ENCODE assay signal across 11 cellular contexts in genomic region chr18:60649107-60649506, GRCh38.
DNase-seq lines count a peak whose midpoint lies in the region; ATAC-seq and TF ChIP-seq lines count a peak whose summit lies in the region.
"Had no signal": no experiment of that assay in that cellular context is flagged by ENCODE, and none has a peak within 500 bp of the region (broad histone marks: within the 10 kb centered on the region; RNA-seq: fewer than 3 reads in every experiment).

No MANE protein-coding gene starts in this region.

- H3K36me3 Mint-ChIP-seq in activated CD4-positive, alpha-beta memory T cell treated with anti-CD3 and anti-CD28 coated beads, Interleukin-2, amount 10 ng/mL, durations not matched to agents 7 days and 5 days (ENCODE audit: low read depth) = no peaks in the 10 kb centered on the region
- H3K36me3 Mint-ChIP-seq: activated naive CD8-positive, alpha-beta T cell had no signal

- H4K20me1 ChIP-seq in MM.1S (ENCODE audit: insufficient read depth, low read length) = no peaks in the 10 kb centered on the region

- in situ Hi-C loops in ACHN (cut with HindIII; ENCODE audit: low pct_ligation_motif_present, low pct_unique_long_range_greater_than_20kb, low sequenced_read_pairs) = no loop called here

- H3K9ac ChIP-seq in MM.1S (ENCODE audit: low read length) = no peak overlapping the region

- peaks cover 11% of the 10 kb centered on the region for H3K4me1 ChIP-seq in MM.1S (ENCODE audit: low read length)
- H3K4me1 ChIP-seq: vagina had no signal

- H3K27me3 ChIP-seq in MM.1S (replicated peaks; ENCODE audit: insufficient read depth, low read length) = peaks cover 20% of the 10 kb centered on the region
- H3K27me3 ChIP-seq: vagina had no signal

- no peaks in the 10 kb centered on the region for H3K36me3 ChIP-seq in MM.1S (replicated peaks; ENCODE audit: insufficient read depth, low read length)
- H3K36me3 ChIP-seq: vagina had no signal

- no peak overlapping the region for H3K4me3 Mint-ChIP-seq in activated CD4-positive, alpha-beta memory T cell treated with anti-CD3 and anti-CD28 coated beads, Interleukin-2, amount 10 ng/mL, durations not matched to agents 7 days and 5 days
- H3K4me3 Mint-ChIP-seq: activated naive CD8-positive, alpha-beta T cell had no signal

- H3K9me3 ChIP-seq in MM.1S (replicated peaks; ENCODE audit: insufficient read depth, low read length) = no peaks in the 10 kb centered on the region
- H3K9me3 ChIP-seq: vagina had no signal

- no peaks in the 10 kb centered on the region for H3K9me3 Mint-ChIP-seq in activated CD4-positive, alpha-beta memory T cell treated with anti-CD3 and anti-CD28 coated beads, Interleukin-2, amount 10 ng/mL, durations not matched to agents 7 days and 5 days

- no peaks in the 10 kb centered on the region for H3K9me2 ChIP-seq in MM.1S (replicated peaks; ENCODE audit: insufficient read depth, low read length)

- peak overlapping the region; percentile 29; the same call in 1 of the 2 replicates for H3K4me2 ChIP-seq in MM.1S (ENCODE audit: low read depth, low read length)

- CTCF ChIA-PET in activated CD4-positive, alpha-beta memory T cell treated with anti-CD3 and anti-CD28 coated beads, Interleukin-2, amount 10 ng/mL, durations not matched to agents 7 days and 5 days (lab: Charles Lee) = no interaction called here

- no peak for TF ChIP-seq CTCF in MM.1S (IDR thresholded peaks at IDR 0.05; ENCODE audit: low read length)

- peak; percentile 12 to 36 for DNase-seq in NCI-H2081 (lab: John Stamatoyannopoulos, UW)
- DNase-seq in NCI-H2081 treated with DMSO at 0.1 percent for 48 hours (lab: John Stamatoyannopoulos, UW) = no peak
- peak; percentile 88 for DNase-seq in MM.1S
- peak in 2 of 49 donors; percentile 5 to 16 for DNase-seq in substantia nigra (lab: John Stamatoyannopoulos, UW)
- DNase-seq in activated CD4-positive, alpha-beta memory T cell treated with anti-CD3 and anti-CD28 coated beads, Interleukin-2, amount 10 ng/mL, durations not matched to agents 7 days and 5 days = no peak
- DNase-seq in NCI-H524 treated with DMSO at 0.1 percent for 48 hours (lab: John Stamatoyannopoulos, UW) = no peak
- DNase-seq in ACHN = no peak
- DNase-seq: effector CD8-positive, alpha-beta T cell had no signal

- no peak overlapping the region for H3K27ac Mint-ChIP-seq in activated CD4-positive, alpha-beta memory T cell treated with anti-CD3 and anti-CD28 coated beads, Interleukin-2, amount 10 ng/mL, durations not matched to agents 7 days and 5 days
- H3K27ac Mint-ChIP-seq: activated naive CD8-positive, alpha-beta T cell had no signal

- POLR2A ChIA-PET in activated CD4-positive, alpha-beta memory T cell treated with anti-CD3 and anti-CD28 coated beads, Interleukin-2, amount 10 ng/mL, durations not matched to agents 7 days and 5 days (lab: Charles Lee) = no interaction called here

- peak; percentile 97 for ATAC-seq in HG02870 (IDR thresholded peaks at IDR 0.05; ENCODE audit: unreplicated experiment)

- no peaks in the 10 kb centered on the region for H3K79me2 ChIP-seq in MM.1S (ENCODE audit: low read length)

- H2AFZ ChIP-seq in MM.1S (ENCODE audit: low read length) = no peak overlapping the region

- H3K27me3 Mint-ChIP-seq in activated CD4-positive, alpha-beta memory T cell treated with anti-CD3 and anti-CD28 coated beads, Interleukin-2, amount 10 ng/mL, durations not matched to agents 7 days and 5 days = no peaks in the 10 kb centered on the region
- H3K27me3 Mint-ChIP-seq: activated naive CD8-positive, alpha-beta T cell had no signal

- H3K27ac ChIP-seq in MM.1S (ENCODE audit: low read length) = peak overlapping the region; percentile 1; the same call in 1 of the 2 replicates
- H3K27ac ChIP-seq in substantia nigra (ENCODE audit: low read depth, low read length, poor library complexity, severe bottlenecking) = peak overlapping the region; percentile 40
- H3K27ac ChIP-seq: vagina had no signal

- peaks cover 9% of the 10 kb centered on the region; the same call in 1 of the 2 replicates for H3F3A ChIP-seq in MM.1S (ENCODE audit: insufficient read depth, low read length)

- no peaks in the 10 kb centered on the region for H3K4me1 Mint-ChIP-seq in activated CD4-positive, alpha-beta memory T cell treated with anti-CD3 and anti-CD28 coated beads, Interleukin-2, amount 10 ng/mL, durations not matched to agents 7 days and 5 days

- H3K4me3 ChIP-seq in MM.1S (ENCODE audit: low read length) = no peak overlapping the region
- H3K4me3 ChIP-seq: vagina had no signal

Comparison
In these comparisons a context has a peak if more than half of its experiments do, and no peak if none do; other contexts are left out.
1. DNase-seq: peak in NCI-H2081 (2 of 2) and MM.1S (single experiment); none in NCI-H2081 treated with DMSO at 0.1 percent for 48 hours (single experiment), activated CD4-positive, alpha-beta memory T cell treated with anti-CD3 and anti-CD28 coated beads, Interleukin-2, amount 10 ng/mL, durations not matched to agents 7 days and 5 days (single experiment), NCI-H524 treated with DMSO at 0.1 percent for 48 hours (single experiment) and ACHN (single experiment).